20 cellular contexts compared by ENCODE assay signal in genomic region chr1:12305377-12305776, GRCh38.
DNase-seq lines count a peak whose midpoint lies in the region; ATAC-seq and TF ChIP-seq lines count a peak whose summit lies in the region.
"Had no signal": no experiment of that assay in that cellular context is flagged by ENCODE, and none has a peak within 500 bp of the region (broad histone marks: within the 10 kb centered on the region; RNA-seq: fewer than 3 reads in every experiment).

No MANE protein-coding gene starts in this region.

- peak overlapping the region; percentile 61 for H3K27ac Mint-ChIP-seq in HFFc6
- peak overlapping the region; percentile 53 for H3K27ac Mint-ChIP-seq in stimulated activated effector memory CD8-positive, alpha-beta T cell treated with anti-CD3 and anti-CD28 coated beads, Interleukin-12 subunit alpha, Interleukin-12 subunit beta, amount 100 ng/mL, for 72 hours

- peak overlapping the region; percentile 52 for H3K27ac ChIP-seq in angular gyrus (ENCODE audit: low read depth, low read length)
- H3K27ac ChIP-seq: Peyer's patch had no signal

- H3K36me3 Mint-ChIP-seq in HFFc6 (ENCODE audit: low read depth), result peaks cover 37% of the 10 kb centered on the region
- H3K36me3 Mint-ChIP-seq in stimulated activated effector memory CD8-positive, alpha-beta T cell treated with anti-CD3 and anti-CD28 coated beads, Interleukin-12 subunit alpha, Interleukin-12 subunit beta, amount 100 ng/mL, for 72 hours, result peaks cover 86% of the 10 kb centered on the region

- H3K4me1 Mint-ChIP-seq in HFFc6 (ENCODE audit: low read depth), result peaks cover 44% of the 10 kb centered on the region
- H3K4me1 Mint-ChIP-seq in stimulated activated effector memory CD8-positive, alpha-beta T cell treated with anti-CD3 and anti-CD28 coated beads, Interleukin-12 subunit alpha, Interleukin-12 subunit beta, amount 100 ng/mL, for 72 hours, result no peaks in the 10 kb centered on the region

- H3K27me3 Mint-ChIP-seq in HFFc6 (ENCODE audit: insufficient read depth), result no peaks in the 10 kb centered on the region; the same call in 1 of the 2 replicates
- H3K27me3 Mint-ChIP-seq: CD4-positive, alpha-beta memory T cell had no signal

- TF ChIP-seq CTCF in HFFc6 (IDR thresholded peaks at IDR 0.05), result no peak
- no peak for TF ChIP-seq CTCF in fibroblast of villous mesenchyme (IDR thresholded peaks at IDR 0.05; ENCODE audit: insufficient read depth, low read depth, low read length)

- H3K4me3 ChIP-seq in fibroblast of villous mesenchyme (ENCODE audit: low read depth, low read length), result no peak overlapping the region
- H3K4me3 ChIP-seq: Peyer's patch had no signal

- H3K4me3 Mint-ChIP-seq in HFFc6, result no peak overlapping the region
- no peak overlapping the region for H3K4me3 Mint-ChIP-seq in stimulated activated effector memory CD8-positive, alpha-beta T cell treated with anti-CD3 and anti-CD28 coated beads, Interleukin-12 subunit alpha, Interleukin-12 subunit beta, amount 100 ng/mL, for 72 hours
- H3K4me3 Mint-ChIP-seq: CD4-positive, alpha-beta memory T cell had no signal

- ATAC-seq in stimulated activated effector memory CD8-positive, alpha-beta T cell treated with anti-CD3 and anti-CD28 coated beads, Interleukin-12 subunit alpha, Interleukin-12 subunit beta, amount 100 ng/mL, for 72 hours, result no peak
- ATAC-seq in HG03196 (IDR thresholded peaks at IDR 0.05; ENCODE audit: unreplicated experiment), result no peak
- ATAC-seq: HepG2 had no signal

- DNase-seq in HFFc6 (no peak), fibroblast of villous mesenchyme (ENCODE audit: low read depth) (peak; percentile 33), NCI-H2227 treated with DMSO at 0.1 percent for 48 hours (lab: John Stamatoyannopoulos, UW) (no peak), SHP77 treated with DMSO at 0.1 percent for 48 hours (lab: John Stamatoyannopoulos, UW) (no peak)
- no peak for DNase-seq in stimulated activated effector memory CD8-positive, alpha-beta T cell treated with anti-CD3 and anti-CD28 coated beads, Interleukin-12 subunit alpha, Interleukin-12 subunit beta, amount 100 ng/mL, for 72 hours (ENCODE audit: low spot score in 2 of 2)
- DNase-seq in activated naive CD4-positive, alpha-beta T cell (lab: John Stamatoyannopoulos, UW), result no peak
- DNase-seq: ACHN; BE2C; CD4-positive, alpha-beta memory T cell; DMS79; MM.1S; NCI-H1105; NCI-H187 treated with DMSO at 0.1 percent for 48 hours; NCI-H2171; NCI-H510A treated with DMSO at 0.1 percent for 48 hours; Peyer's patch; SHP77 had no signal

- no peaks in the 10 kb centered on the region for H3K9me3 Mint-ChIP-seq in HFFc6
- H3K9me3 Mint-ChIP-seq in stimulated activated effector memory CD8-positive, alpha-beta T cell treated with anti-CD3 and anti-CD28 coated beads, Interleukin-12 subunit alpha, Interleukin-12 subunit beta, amount 100 ng/mL, for 72 hours, result no peaks in the 10 kb centered on the region
- H3K9me3 Mint-ChIP-seq: CD4-positive, alpha-beta memory T cell had no signal
